1 cellular context compared by ENCODE assay signal in the genomic region with DNA sequence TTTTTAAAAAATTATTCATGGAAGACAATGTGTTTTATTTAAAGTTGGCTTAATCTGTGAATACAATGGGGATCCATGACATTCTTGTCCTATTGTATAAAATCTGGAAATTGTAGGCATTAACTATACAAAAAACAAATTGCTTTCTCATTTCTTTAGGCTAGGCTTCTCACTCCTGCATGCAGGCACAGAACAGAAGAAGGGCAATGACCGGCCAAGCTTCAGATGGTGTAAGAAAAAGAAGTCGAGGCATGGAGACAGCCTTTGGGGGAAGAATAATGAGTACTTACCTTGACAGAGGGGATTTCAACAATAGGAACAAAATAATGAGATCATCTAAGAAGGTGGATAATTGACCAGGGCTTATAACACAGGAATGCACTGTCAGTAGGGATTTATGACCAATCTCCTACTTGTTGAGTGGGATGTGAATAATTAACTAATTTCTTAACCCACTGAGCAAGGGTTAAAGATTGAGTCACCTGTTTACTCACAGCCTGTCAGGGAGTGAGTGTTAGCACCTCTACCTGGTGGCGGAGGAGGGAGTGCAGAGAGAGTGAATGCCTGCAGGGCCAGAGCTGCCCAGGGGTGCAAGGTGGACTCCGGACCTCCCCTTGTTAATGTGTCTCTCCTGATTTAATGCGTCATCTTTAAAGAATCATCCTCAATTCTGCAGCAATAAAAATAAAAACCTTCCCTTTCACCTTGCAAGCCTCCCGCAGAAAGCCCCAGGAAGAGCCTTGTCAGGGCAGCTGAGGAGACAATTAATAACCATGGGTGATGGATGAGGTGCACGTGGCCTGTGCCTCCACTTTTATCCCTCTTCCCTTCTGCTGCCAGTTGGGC.
TF ChIP-seq lines count a peak whose summit lies in the region.

No MANE protein-coding gene starts in this region.

TF ChIP-seq in HepG2, 621 proteins besides CTCF, POLR2A, EP300 and RAD21 (continued from another document and continues in another):
- TF ChIP-seq ZNF18 (CRISPR knock-in tag; IDR thresholded peaks at IDR 0.05; ENCODE audit: insufficient replicate concordance) (no peak), ZZZ3 (CRISPR knock-in tag; IDR thresholded peaks at IDR 0.05; ENCODE audit: borderline replicate concordance) (no peak), CENPX (CRISPR knock-in tag; IDR thresholded peaks at IDR 0.05) (no peak), TCF12 (IDR thresholded peaks at IDR 0.05) (no peak), TCF12 (CRISPR knock-in tag; IDR thresholded peaks at IDR 0.05) (no peak), ONECUT2 (CRISPR knock-in tag; IDR thresholded peaks at IDR 0.05) (no peak), ZNF513 (CRISPR knock-in tag; conservative IDR thresholded peaks at IDR 0.05) (no peak), MYC (CRISPR knock-in tag; IDR thresholded peaks at IDR 0.05; ENCODE audit: borderline replicate concordance) (no peak), RELA (CRISPR knock-in tag; IDR thresholded peaks at IDR 0.05) (no peak), PHF8 (CRISPR knock-in tag; IDR thresholded peaks at IDR 0.05) (no peak), RARA (CRISPR knock-in tag; IDR thresholded peaks at IDR 0.05) (peak; percentile 48), NR0B2 (CRISPR knock-in tag; IDR thresholded peaks at IDR 0.05) (no peak), ZNF558 (CRISPR knock-in tag; IDR thresholded peaks at IDR 0.05; ENCODE audit: borderline replicate concordance) (no peak), CBX5 (CRISPR knock-in tag; IDR thresholded peaks at IDR 0.05; ENCODE audit: borderline replicate concordance) (no peak; the same call in 1 of the 2 replicates), ZNF225 (CRISPR knock-in tag; IDR thresholded peaks at IDR 0.05) (no peak), ZNF143 (CRISPR knock-in tag; IDR thresholded peaks at IDR 0.05) (no peak), ZNF605 (CRISPR knock-in tag; IDR thresholded peaks at IDR 0.05) (no peak; the same call in 1 of the 2 replicates), CEBPG (CRISPR knock-in tag; IDR thresholded peaks at IDR 0.05) (peak; percentile 93), HHEX (CRISPR knock-in tag; IDR thresholded peaks at IDR 0.05) (no peak; the same call in 1 of the 2 replicates), DDIT3 (CRISPR knock-in tag; IDR thresholded peaks at IDR 0.05) (no peak), ZNF562 (CRISPR knock-in tag; IDR thresholded peaks at IDR 0.05; ENCODE audit: borderline replicate concordance) (no peak), ZFP36L1 (CRISPR knock-in tag; IDR thresholded peaks at IDR 0.05) (no peak), ZNF788 (CRISPR knock-in tag; IDR thresholded peaks at IDR 0.05; ENCODE audit: borderline replicate concordance) (no peak)
- TF ChIP-seq, protein P1, sequence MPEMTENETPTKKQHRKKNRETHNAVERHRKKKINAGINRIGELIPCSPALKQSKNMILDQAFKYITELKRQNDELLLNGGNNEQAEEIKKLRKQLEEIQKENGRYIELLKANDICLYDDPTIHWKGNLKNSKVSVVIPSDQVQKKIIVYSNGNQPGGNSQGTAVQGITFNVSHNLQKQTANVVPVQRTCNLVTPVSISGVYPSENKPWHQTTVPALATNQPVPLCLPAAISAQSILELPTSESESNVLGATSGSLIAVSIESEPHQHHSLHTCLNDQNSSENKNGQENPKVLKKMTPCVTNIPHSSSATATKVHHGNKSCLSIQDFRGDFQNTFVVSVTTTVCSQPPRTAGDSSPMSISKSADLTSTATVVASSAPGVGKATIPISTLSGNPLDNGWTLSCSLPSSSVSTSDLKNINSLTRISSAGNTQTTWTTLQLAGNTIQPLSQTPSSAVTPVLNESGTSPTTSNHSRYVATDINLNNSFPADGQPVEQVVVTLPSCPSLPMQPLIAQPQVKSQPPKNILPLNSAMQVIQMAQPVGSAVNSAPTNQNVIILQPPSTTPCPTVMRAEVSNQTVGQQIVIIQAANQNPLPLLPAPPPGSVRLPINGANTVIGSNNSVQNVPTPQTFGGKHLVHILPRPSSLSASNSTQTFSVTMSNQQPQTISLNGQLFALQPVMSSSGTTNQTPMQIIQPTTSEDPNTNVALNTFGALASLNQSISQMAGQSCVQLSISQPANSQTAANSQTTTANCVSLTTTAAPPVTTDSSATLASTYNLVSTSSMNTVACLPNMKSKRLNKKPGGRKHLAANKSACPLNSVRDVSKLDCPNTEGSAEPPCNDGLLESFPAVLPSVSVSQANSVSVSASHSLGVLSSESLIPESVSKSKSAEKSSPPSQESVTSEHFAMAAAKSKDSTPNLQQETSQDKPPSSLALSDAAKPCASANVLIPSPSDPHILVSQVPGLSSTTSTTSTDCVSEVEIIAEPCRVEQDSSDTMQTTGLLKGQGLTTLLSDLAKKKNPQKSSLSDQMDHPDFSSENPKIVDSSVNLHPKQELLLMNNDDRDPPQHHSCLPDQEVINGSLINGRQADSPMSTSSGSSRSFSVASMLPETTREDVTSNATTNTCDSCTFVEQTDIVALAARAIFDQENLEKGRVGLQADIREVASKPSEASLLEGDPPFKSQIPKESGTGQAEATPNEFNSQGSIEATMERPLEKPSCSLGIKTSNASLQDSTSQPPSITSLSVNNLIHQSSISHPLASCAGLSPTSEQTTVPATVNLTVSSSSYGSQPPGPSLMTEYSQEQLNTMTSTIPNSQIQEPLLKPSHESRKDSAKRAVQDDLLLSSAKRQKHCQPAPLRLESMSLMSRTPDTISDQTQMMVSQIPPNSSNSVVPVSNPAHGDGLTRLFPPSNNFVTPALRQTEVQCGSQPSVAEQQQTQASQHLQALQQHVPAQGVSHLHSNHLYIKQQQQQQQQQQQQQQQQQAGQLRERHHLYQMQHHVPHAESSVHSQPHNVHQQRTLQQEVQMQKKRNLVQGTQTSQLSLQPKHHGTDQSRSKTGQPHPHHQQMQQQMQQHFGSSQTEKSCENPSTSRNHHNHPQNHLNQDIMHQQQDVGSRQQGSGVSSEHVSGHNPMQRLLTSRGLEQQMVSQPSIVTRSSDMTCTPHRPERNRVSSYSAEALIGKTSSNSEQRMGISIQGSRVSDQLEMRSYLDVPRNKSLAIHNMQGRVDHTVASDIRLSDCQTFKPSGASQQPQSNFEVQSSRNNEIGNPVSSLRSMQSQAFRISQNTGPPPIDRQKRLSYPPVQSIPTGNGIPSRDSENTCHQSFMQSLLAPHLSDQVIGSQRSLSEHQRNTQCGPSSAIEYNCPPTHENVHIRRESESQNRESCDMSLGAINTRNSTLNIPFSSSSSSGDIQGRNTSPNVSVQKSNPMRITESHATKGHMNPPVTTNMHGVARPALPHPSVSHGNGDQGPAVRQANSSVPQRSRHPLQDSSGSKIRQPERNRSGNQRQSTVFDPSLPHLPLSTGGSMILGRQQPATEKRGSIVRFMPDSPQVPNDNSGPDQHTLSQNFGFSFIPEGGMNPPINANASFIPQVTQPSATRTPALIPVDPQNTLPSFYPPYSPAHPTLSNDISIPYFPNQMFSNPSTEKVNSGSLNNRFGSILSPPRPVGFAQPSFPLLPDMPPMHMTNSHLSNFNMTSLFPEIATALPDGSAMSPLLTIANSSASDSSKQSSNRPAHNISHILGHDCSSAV (CRISPR knock-in tag; IDR thresholded peaks at IDR 0.05; ENCODE audit: borderline replicate concordance), result no peak
- TF ChIP-seq, protein P2, sequence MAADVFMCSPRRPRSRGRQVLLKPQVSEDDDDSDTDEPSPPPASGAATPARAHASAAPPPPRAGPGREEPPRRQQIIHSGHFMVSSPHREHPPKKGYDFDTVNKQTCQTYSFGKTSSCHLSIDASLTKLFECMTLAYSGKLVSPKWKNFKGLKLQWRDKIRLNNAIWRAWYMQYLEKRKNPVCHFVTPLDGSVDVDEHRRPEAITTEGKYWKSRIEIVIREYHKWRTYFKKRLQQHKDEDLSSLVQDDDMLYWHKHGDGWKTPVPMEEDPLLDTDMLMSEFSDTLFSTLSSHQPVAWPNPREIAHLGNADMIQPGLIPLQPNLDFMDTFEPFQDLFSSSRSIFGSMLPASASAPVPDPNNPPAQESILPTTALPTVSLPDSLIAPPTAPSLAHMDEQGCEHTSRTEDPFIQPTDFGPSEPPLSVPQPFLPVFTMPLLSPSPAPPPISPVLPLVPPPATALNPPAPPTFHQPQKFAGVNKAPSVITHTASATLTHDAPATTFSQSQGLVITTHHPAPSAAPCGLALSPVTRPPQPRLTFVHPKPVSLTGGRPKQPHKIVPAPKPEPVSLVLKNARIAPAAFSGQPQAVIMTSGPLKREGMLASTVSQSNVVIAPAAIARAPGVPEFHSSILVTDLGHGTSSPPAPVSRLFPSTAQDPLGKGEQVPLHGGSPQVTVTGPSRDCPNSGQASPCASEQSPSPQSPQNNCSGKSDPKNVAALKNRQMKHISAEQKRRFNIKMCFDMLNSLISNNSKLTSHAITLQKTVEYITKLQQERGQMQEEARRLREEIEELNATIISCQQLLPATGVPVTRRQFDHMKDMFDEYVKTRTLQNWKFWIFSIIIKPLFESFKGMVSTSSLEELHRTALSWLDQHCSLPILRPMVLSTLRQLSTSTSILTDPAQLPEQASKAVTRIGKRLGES (CRISPR knock-in tag; IDR thresholded peaks at IDR 0.05; ENCODE audit: borderline replicate concordance), result no peak
- TF ChIP-seq, protein P3, sequence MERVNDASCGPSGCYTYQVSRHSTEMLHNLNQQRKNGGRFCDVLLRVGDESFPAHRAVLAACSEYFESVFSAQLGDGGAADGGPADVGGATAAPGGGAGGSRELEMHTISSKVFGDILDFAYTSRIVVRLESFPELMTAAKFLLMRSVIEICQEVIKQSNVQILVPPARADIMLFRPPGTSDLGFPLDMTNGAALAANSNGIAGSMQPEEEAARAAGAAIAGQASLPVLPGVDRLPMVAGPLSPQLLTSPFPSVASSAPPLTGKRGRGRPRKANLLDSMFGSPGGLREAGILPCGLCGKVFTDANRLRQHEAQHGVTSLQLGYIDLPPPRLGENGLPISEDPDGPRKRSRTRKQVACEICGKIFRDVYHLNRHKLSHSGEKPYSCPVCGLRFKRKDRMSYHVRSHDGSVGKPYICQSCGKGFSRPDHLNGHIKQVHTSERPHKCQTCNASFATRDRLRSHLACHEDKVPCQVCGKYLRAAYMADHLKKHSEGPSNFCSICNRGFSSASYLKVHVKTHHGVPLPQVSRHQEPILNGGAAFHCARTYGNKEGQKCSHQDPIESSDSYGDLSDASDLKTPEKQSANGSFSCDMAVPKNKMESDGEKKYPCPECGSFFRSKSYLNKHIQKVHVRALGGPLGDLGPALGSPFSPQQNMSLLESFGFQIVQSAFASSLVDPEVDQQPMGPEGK (CRISPR knock-in tag; IDR thresholded peaks at IDR 0.05), result no peak
- TF ChIP-seq, protein P4, sequence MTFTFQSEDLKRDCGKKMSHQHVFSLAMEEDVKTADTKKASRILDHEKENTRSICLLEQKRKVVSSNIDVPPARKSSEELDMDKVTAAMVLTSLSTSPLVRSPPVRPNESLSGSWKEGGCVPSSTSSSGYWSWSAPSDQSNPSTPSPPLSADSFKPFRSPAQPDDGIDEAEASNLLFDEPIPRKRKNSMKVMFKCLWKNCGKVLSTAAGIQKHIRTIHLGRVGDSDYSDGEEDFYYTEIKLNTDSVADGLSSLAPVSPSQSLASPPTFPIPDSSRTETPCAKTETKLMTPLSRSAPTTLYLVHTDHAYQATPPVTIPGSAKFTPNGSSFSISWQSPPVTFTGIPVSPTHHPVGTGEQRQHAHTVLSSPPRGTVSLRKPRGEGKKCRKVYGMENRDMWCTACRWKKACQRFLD (CRISPR knock-in tag; IDR thresholded peaks at IDR 0.05; ENCODE audit: borderline replicate concordance), result peak; percentile 36; the same call in 1 of the 2 replicates
- TF ChIP-seq, protein P5, sequence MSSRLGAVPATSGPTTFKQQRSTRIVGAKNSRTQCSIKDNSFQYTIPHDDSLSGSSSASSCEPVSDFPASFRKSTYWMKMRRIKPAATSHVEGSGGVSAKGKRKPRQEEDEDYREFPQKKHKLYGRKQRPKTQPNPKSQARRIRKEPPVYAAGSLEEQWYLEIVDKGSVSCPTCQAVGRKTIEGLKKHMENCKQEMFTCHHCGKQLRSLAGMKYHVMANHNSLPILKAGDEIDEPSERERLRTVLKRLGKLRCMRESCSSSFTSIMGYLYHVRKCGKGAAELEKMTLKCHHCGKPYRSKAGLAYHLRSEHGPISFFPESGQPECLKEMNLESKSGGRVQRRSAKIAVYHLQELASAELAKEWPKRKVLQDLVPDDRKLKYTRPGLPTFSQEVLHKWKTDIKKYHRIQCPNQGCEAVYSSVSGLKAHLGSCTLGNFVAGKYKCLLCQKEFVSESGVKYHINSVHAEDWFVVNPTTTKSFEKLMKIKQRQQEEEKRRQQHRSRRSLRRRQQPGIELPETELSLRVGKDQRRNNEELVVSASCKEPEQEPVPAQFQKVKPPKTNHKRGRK (CRISPR knock-in tag; IDR thresholded peaks at IDR 0.05), result no peak
- TF ChIP-seq, protein P6, sequence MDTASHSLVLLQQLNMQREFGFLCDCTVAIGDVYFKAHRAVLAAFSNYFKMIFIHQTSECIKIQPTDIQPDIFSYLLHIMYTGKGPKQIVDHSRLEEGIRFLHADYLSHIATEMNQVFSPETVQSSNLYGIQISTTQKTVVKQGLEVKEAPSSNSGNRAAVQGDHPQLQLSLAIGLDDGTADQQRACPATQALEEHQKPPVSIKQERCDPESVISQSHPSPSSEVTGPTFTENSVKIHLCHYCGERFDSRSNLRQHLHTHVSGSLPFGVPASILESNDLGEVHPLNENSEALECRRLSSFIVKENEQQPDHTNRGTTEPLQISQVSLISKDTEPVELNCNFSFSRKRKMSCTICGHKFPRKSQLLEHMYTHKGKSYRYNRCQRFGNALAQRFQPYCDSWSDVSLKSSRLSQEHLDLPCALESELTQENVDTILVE (CRISPR knock-in tag; IDR thresholded peaks at IDR 0.05), result no peak
